In genomic region chr9:129094387-129095169, GRCh38 we compare ENCODE assay signal across 14 cellular contexts. TPM values are rescaled to one million over a fixed set of nuclear protein-coding genes. Genes with fewer than 3 reads are reported as not detected.
DNase-seq lines count a peak whose midpoint lies in the region; ATAC-seq and TF ChIP-seq lines count a peak whose summit lies in the region.
"Had no signal": no experiment of that assay in that cellular context is flagged by ENCODE, and none has a peak within 500 bp of the region (broad histone marks: within the 10 kb centered on the region; RNA-seq: fewer than 3 reads in every experiment).

No MANE protein-coding gene starts in this region.

- no peaks in the 10 kb centered on the region for H3K9me3 ChIP-seq in right atrium auricular region
- no peaks in the 10 kb centered on the region for H3K9me3 ChIP-seq in endodermal cell (ENCODE audit: control insufficient read depth, low read length)
- no peaks in the 10 kb centered on the region for H3K9me3 ChIP-seq in skeletal muscle tissue (ENCODE audit: control insufficient read depth in 3 of 3, low read length in 3 of 3)
- H3K9me3 ChIP-seq: Caco-2, HAP-1 had no signal

- H3K9me3 Mint-ChIP-seq in endodermal cell (no peaks in the 10 kb centered on the region), nephron progenitor cell (no peaks in the 10 kb centered on the region)

- H3K4me1 ChIP-seq in right atrium auricular region (peaks cover 0 to 7% of the 10 kb centered on the region in 2 donors), endodermal cell (ENCODE audit: control insufficient read depth, insufficient read depth, low read length) (no peaks in the 10 kb centered on the region), skeletal muscle tissue (ENCODE audit: control insufficient read depth in 3 of 3, insufficient read depth in 3 of 3, low read length in 3 of 3) (peaks cover 7 to 12% (median 11%) of the 10 kb centered on the region in 3 donors)
- H3K4me1 ChIP-seq: Caco-2, HAP-1 had no signal

- no peaks in the 10 kb centered on the region for H3K4me1 Mint-ChIP-seq in endodermal cell
- peaks cover 16% of the 10 kb centered on the region for H3K4me1 Mint-ChIP-seq in nephron progenitor cell

- H3K9ac ChIP-seq in endodermal cell (ENCODE audit: extremely low read depth, low read length, poor library complexity, severe bottlenecking) (no peak overlapping the region), skeletal muscle tissue (ENCODE audit: low read depth in 1 of 3, low read length in 3 of 3) (peak overlapping the region in 1 of 3 donors; percentile 54)

- H3K27ac Mint-ChIP-seq in endodermal cell = peak overlapping the region; percentile 17
- peak overlapping the region; percentile 84 for H3K27ac Mint-ChIP-seq in nephron progenitor cell

- H3K4me3 ChIP-seq in right atrium auricular region (no peak overlapping the region), endodermal cell (ENCODE audit: low read length) (no peak overlapping the region), skeletal muscle tissue (ENCODE audit: low read length in 3 of 3) (no peak overlapping the region), dorsolateral prefrontal cortex (no peak overlapping the region)
- H3K4me3 ChIP-seq: HAP-1 had no signal

- H3K27me3 Mint-ChIP-seq in endodermal cell (ENCODE audit: insufficient read depth) (no peaks in the 10 kb centered on the region), nephron progenitor cell (ENCODE audit: low read depth, poor library complexity) (no peaks in the 10 kb centered on the region)

- DNase-seq in Right ventricle myocardium inferior (ENCODE audit: missing footprints) (no peak), right atrium auricular region (ENCODE audit: low spot score) (no peak), endodermal cell (no peak), nephron progenitor cell (no peak), dorsolateral prefrontal cortex (no peak)
- no peak for DNase-seq in stimulated activated naive CD4-positive, alpha-beta T cell (lab: John Stamatoyannopoulos, UW)
- DNase-seq in stimulated activated CD4-positive, alpha-beta T cell treated with anti-CD3 and anti-CD28 coated beads, Interleukin-2, amount 100 ng/mL, for 24 hours = no peak
- DNase-seq: 8988T; NCI-H1436 treated with DMSO at 0.1 percent for 48 hours; NCI-H69; NK-92 treated with Interleukin-12 subunit alpha and Interleukin-12 subunit beta, amount 100 ng/mL, for 24 hours had no signal

- H3K36me3 ChIP-seq in right atrium auricular region = peaks cover 42% of the 10 kb centered on the region
- peaks cover 11% of the 10 kb centered on the region for H3K36me3 ChIP-seq in endodermal cell (ENCODE audit: control insufficient read depth, insufficient read depth, low read length)
- peaks cover 42 to 45% (median 44%) of the 10 kb centered on the region in 3 donors for H3K36me3 ChIP-seq in skeletal muscle tissue (ENCODE audit: control insufficient read depth in 3 of 3, insufficient read depth in 3 of 3, low read length in 3 of 3)

- intact Hi-C loops in Right ventricle myocardium inferior (cut with DNase I) = no loop called here
- intact Hi-C loops in dorsolateral prefrontal cortex (cut with DNase I) = no loop called here

- 93 to 95% methylated on average over 11 to 13 of the region's 13 CpGs for WGBS in endodermal cell (ENCODE audit: insufficient coverage in 1 of 2, insufficient read length in 1 of 2), 2 experiments

- H3K4me3 Mint-ChIP-seq in endodermal cell (no peak overlapping the region), nephron progenitor cell (no peak overlapping the region)

- ATAC-seq in Right ventricle myocardium inferior = peak; percentile 44

- H3K27ac ChIP-seq in right atrium auricular region (no peak overlapping the region), endodermal cell (ENCODE audit: low read depth, low read length) (no peak overlapping the region), skeletal muscle tissue (ENCODE audit: low read depth, low read length) (peak overlapping the region; percentile 60), dorsolateral prefrontal cortex (no peak overlapping the region)

- no peak for TF ChIP-seq CTCF in right atrium auricular region (IDR thresholded peaks at IDR 0.05)
- no peak for TF ChIP-seq CTCF in endodermal cell (conservative IDR thresholded peaks at IDR 0.05)
- TF ChIP-seq CTCF in nephron progenitor cell (IDR thresholded peaks at IDR 0.05) = no peak
- no peak for TF ChIP-seq CTCF in dorsolateral prefrontal cortex (IDR thresholded peaks at IDR 0.05 in 54 of 56, conservative IDR thresholded peaks at IDR 0.05 in 2 of 56; ENCODE audit: low read depth in 1 of 56, partially characterized antibody in 56 of 56)

- H3K36me3 Mint-ChIP-seq in endodermal cell (ENCODE audit: low read depth) (peaks cover 15% of the 10 kb centered on the region), nephron progenitor cell (ENCODE audit: low read depth) (peaks cover 7% of the 10 kb centered on the region)

- H3K27me3 ChIP-seq in right atrium auricular region = no peaks in the 10 kb centered on the region
- no peaks in the 10 kb centered on the region for H3K27me3 ChIP-seq in endodermal cell (ENCODE audit: control insufficient read depth, insufficient read depth, low read length, poor library complexity, severe bottlenecking)
- no peaks in the 10 kb centered on the region for H3K27me3 ChIP-seq in skeletal muscle tissue (ENCODE audit: control insufficient read depth in 3 of 3, insufficient read depth in 3 of 3, low read length in 3 of 3)
- H3K27me3 ChIP-seq in dorsolateral prefrontal cortex = no peaks in the 10 kb centered on the region

RNA-seq across cellular contexts. Expression of gene DOLPP1, which starts 13.7 kb away (rescaled TPM):
- total RNA-seq in Right ventricle myocardium inferior = 6.8 TPM
- total RNA-seq in right atrium auricular region = 1 to 10 TPM; 4.8 to 5.4 TPM
- total RNA-seq in endodermal cell = 10 to 100 TPM; 30.1 to 30.4 TPM
- 28.6 TPM for polyA plus RNA-seq in endodermal cell (2013, experiment 1 of 2)
- 25.3 TPM for polyA plus RNA-seq in endodermal cell (2013, experiment 2 of 2)
- 5.2 TPM for total RNA-seq in skeletal muscle tissue
- total RNA-seq in dorsolateral prefrontal cortex = 10 to 100 TPM in 118 of 120 experiments, 1 to 10 TPM in 2; 9.9 to 26.6 (median 16.5) TPM

RNA-seq across cellular contexts. Expression of gene CRAT, which starts 16.0 kb away (rescaled TPM):
- 85.5 TPM for total RNA-seq in Right ventricle myocardium inferior
- 10 to 100 TPM; 73.0 to 75.0 TPM for total RNA-seq in right atrium auricular region
- 10 to 100 TPM; 17.2 to 17.5 TPM for total RNA-seq in endodermal cell
- polyA plus RNA-seq in endodermal cell (2013, experiment 1 of 2) = 25.3 TPM
- 24.3 TPM for polyA plus RNA-seq in endodermal cell (2013, experiment 2 of 2)
- 27.1 TPM for total RNA-seq in skeletal muscle tissue
- total RNA-seq in dorsolateral prefrontal cortex = 10 to 100 TPM; 32.6 to 71.0 (median 47.5) TPM

RNA-seq across cellular contexts. Expression of gene PTPA, which starts 16.6 kb away (rescaled TPM):
- total RNA-seq in Right ventricle myocardium inferior (194 TPM), right atrium auricular region (10 to 100 TPM; 81.3 to 89.9 TPM), endodermal cell (100 to 1,000 TPM; 134 to 139 TPM), skeletal muscle tissue (66.8 TPM), dorsolateral prefrontal cortex (100 to 1,000 TPM; 149 to 296 (median 203) TPM)
- 105 TPM for polyA plus RNA-seq in endodermal cell (2013, experiment 1 of 2)
- 96.3 TPM for polyA plus RNA-seq in endodermal cell (2013, experiment 2 of 2)

RNA-seq across cellular contexts. Expression of gene MIGA2, which starts 58.2 kb away (rescaled TPM):
- 38.2 TPM for total RNA-seq in Right ventricle myocardium inferior
- 10 to 100 TPM; 34.2 to 40.2 TPM for total RNA-seq in right atrium auricular region
- total RNA-seq in endodermal cell = 10 to 100 TPM; 41.4 to 41.5 TPM
- polyA plus RNA-seq in endodermal cell (2013, experiment 1 of 2) = 23.0 TPM
- polyA plus RNA-seq in endodermal cell (2013, experiment 2 of 2) = 17.8 TPM
- total RNA-seq in skeletal muscle tissue = 12.0 TPM
- total RNA-seq in dorsolateral prefrontal cortex = 10 to 100 TPM; 33.8 to 76.4 (median 47.9) TPM
